In genomic region chr1:53182688-53183276, GRCh38 we compare ENCODE assay signal across 1 cellular context.
TF ChIP-seq lines count a peak whose summit lies in the region.

No MANE protein-coding gene starts in this region.

TF ChIP-seq in H1, 55 proteins besides CTCF, POLR2A, EP300 and RAD21:
- no peak for TF ChIP-seq SIRT6 (IDR thresholded peaks at IDR 0.05; ENCODE audit: low read length)
- no peak for TF ChIP-seq E2F6 (IDR thresholded peaks at IDR 0.05)
- no peak for TF ChIP-seq ATF3 (IDR thresholded peaks at IDR 0.05; ENCODE audit: insufficient read depth, low read depth, low read length)
- no peak for TF ChIP-seq CREB1 (IDR thresholded peaks at IDR 0.05)
- TF ChIP-seq BACH1 (IDR thresholded peaks at IDR 0.05; ENCODE audit: low read length) = no peak
- no peak for TF ChIP-seq CEBPB (IDR thresholded peaks at IDR 0.05; ENCODE audit: low read depth, low read length)
- TF ChIP-seq SP1 (IDR thresholded peaks at IDR 0.05; ENCODE audit: low read depth, low read length) = no peak
- TF ChIP-seq NANOG (IDR thresholded peaks at IDR 0.05; ENCODE audit: insufficient read depth, low read depth, low read length, poor library complexity, severe bottlenecking) = no peak
- TF ChIP-seq SIN3A (conservative IDR thresholded peaks at IDR 0.05 in 1 of 2, IDR thresholded peaks at IDR 0.05 in 1 of 2; ENCODE audit: low read depth in 1 of 2, low read length in 2 of 2) = no peak
- no peak for TF ChIP-seq GABPA (IDR thresholded peaks at IDR 0.05; ENCODE audit: borderline replicate concordance, insufficient read depth, low read length)
- no peak for TF ChIP-seq MAX (IDR thresholded peaks at IDR 0.05)
- TF ChIP-seq ASH2L (IDR thresholded peaks at IDR 0.05; ENCODE audit: low read length) = no peak
- no peak for TF ChIP-seq BRCA1 (IDR thresholded peaks at IDR 0.05; ENCODE audit: low read depth, low read length)
